ENCODE assay signal across 8 cellular contexts in genomic region chr6:111709615-111710398, GRCh38.
DNase-seq lines count a peak whose midpoint lies in the region; ATAC-seq, FAIRE-seq and TF ChIP-seq lines count a peak whose summit lies in the region.

No MANE protein-coding gene starts in this region.

- in situ Hi-C loops in ACHN (cut with HindIII; ENCODE audit: low pct_ligation_motif_present, low pct_unique_long_range_greater_than_20kb, low sequenced_read_pairs), result loop anchor here (10.0 kb wide), 1 partner anchor 325 kb away; no protein-coding TSS in a partner anchor

- H3K4me3 ChIP-seq in cardiac fibroblast (replicated peaks in 1 of 2; ENCODE audit: low read depth in 2 of 2, low read length in 2 of 2), result no peak overlapping the region
- H3K4me3 ChIP-seq in kidney (ENCODE audit: low read length in 2 of 2), result peak overlapping the region; percentile 40 to 59

- no peaks in the 10 kb centered on the region for H3K9me3 ChIP-seq in kidney (ENCODE audit: control insufficient read depth in 1 of 2, low read length in 2 of 2)

- peaks cover 0 to 5% of the 10 kb centered on the region in 2 donors for H3K4me1 ChIP-seq in kidney (ENCODE audit: control insufficient read depth in 1 of 2, insufficient read depth in 1 of 2, low read depth in 1 of 2, low read length in 2 of 2)

- ATAC-seq in GM18502 (IDR thresholded peaks at IDR 0.05; ENCODE audit: poor library complexity, unreplicated experiment) (peak; percentile 89), HG02943 (IDR thresholded peaks at IDR 0.05; ENCODE audit: low read depth, unreplicated experiment) (peak; percentile 87)

- H3K9ac ChIP-seq in kidney (ENCODE audit: low read length in 2 of 2), result no peak overlapping the region

- H3K27ac ChIP-seq in kidney (ENCODE audit: low read depth in 2 of 2, low read length in 2 of 2), result no peak overlapping the region

- peak; percentile 69 for DNase-seq in ACHN
- DNase-seq in NCI-H187 (lab: John Stamatoyannopoulos, UW), result peak; percentile 25 to 34
- peak; percentile 84 to 88 for DNase-seq in cardiac fibroblast (ENCODE audit: low read depth in 2 of 2)
- no peak for DNase-seq in kidney
- peak; percentile 26 to 32 for DNase-seq in stimulated activated CD4-positive, alpha-beta T cell treated with anti-CD3 and anti-CD28 coated beads, Interleukin-1b, Interleukin-23, amount 100 ng/mL, for 4 hours (ENCODE audit: low read depth in 2 of 2)

- peak; percentile 93 for FAIRE-seq in TTC549 (lab: Jason Lieb, UNC)
- FAIRE-seq in kidney (lab: Jason Lieb, UNC), result peak; percentile 99

- TF ChIP-seq CTCF in cardiac fibroblast (IDR thresholded peaks at IDR 0.05; ENCODE audit: low read depth, low read length) (peak; percentile 42), kidney (IDR thresholded peaks at IDR 0.05; ENCODE audit: borderline replicate concordance, extremely low read depth, insufficient read depth) (peak; percentile 64)

- intact Hi-C loops in kidney (cut with DNase I), result loop anchor here (5.0 kb wide), 1 partner anchor 287 kb away; no protein-coding TSS in a partner anchor

- no peaks in the 10 kb centered on the region for H3K36me3 ChIP-seq in kidney (ENCODE audit: control insufficient read depth in 1 of 2, insufficient read depth in 2 of 2, low read length in 2 of 2)

Comparison
In these comparisons a context has a peak if more than half of its experiments do, and no peak if none do; other contexts are left out.
1. H3K4me3 ChIP-seq: peak in kidney (2 of 2); none in cardiac fibroblast (0 of 2).